ENCODE assay signal across 11 cellular contexts in the genomic region with DNA sequence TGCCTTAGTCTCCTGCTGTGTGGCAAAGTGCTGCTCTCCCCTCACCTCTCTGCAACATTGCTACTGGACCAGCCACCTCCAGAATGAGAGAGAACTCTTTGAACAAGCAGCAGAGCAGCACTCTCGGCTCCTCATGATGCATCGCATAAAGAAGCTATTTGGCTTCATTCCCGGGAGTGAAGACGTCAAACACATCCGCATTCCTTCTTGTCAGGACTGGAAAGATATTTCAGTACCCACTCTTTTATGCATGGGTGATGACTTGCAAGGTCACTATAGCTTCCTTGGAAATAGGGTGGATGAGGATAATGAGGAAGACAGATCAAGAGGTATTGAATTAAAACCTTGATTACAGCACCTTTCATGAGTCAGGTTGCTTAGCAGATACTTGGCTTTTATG. TPM values are rescaled to one million over a fixed set of nuclear protein-coding genes. Genes with fewer than 3 reads are reported as not detected.
A peak's percentile ranks its signal among the peaks of the same experiment; 100 is the strongest.
DNase-seq lines count a peak whose midpoint lies in the region; ATAC-seq and TF ChIP-seq lines count a peak whose summit lies in the region.
"Had no signal": no experiment of that assay in that cellular context is flagged by ENCODE, and none has a peak within 500 bp of the region (broad histone marks: within the 10 kb centered on the region; RNA-seq: fewer than 3 reads in every experiment).

No MANE protein-coding gene starts in this region.

- no peaks in the 10 kb centered on the region for H3K36me3 ChIP-seq in lung (ENCODE audit: control insufficient read depth in 2 of 2, insufficient read depth in 2 of 2, low read length in 2 of 2)

- H3K36me3 Mint-ChIP-seq in chondrocyte (ENCODE audit: low read depth), result no peaks in the 10 kb centered on the region

- peak overlapping the region in 1 of 2 donors; percentile 24 for H3K27ac ChIP-seq in lung (ENCODE audit: low read depth in 1 of 2, low read length in 1 of 2)

- no peaks in the 10 kb centered on the region for H3K27me3 ChIP-seq in lung (ENCODE audit: control insufficient read depth, insufficient read depth)

- no peaks in the 10 kb centered on the region for H3K9me3 Mint-ChIP-seq in chondrocyte (ENCODE audit: low read depth)

- no peaks in the 10 kb centered on the region for H3K9me3 ChIP-seq in lung (ENCODE audit: control insufficient read depth in 2 of 2, insufficient read depth in 1 of 2, low read length in 1 of 2)

- in situ Hi-C loops in Caki2 (cut with HindIII; ENCODE audit: low pct_unique_long_range_greater_than_20kb, low sequenced_read_pairs), result no loop called here

- no peak overlapping the region for H3K4me3 Mint-ChIP-seq in chondrocyte (ENCODE audit: unreplicated experiment)

- H3K27me3 Mint-ChIP-seq in chondrocyte (ENCODE audit: low read depth), result peaks cover 3% of the 10 kb centered on the region

- TF ChIP-seq CTCF in chondrocyte (IDR thresholded peaks at IDR 0.05) (no peak), lung (IDR thresholded peaks at IDR 0.05; ENCODE audit: control extremely low read depth, extremely low read depth) (no peak), GM10248 (IDR thresholded peaks at IDR 0.05; ENCODE audit: control extremely low read depth, extremely low read depth, low read depth, missing control alignments) (no peak)

- POLR2A ChIA-PET in GM10248 (lab: Yijun Ruan, JAX), result no interaction called here

- H3K27ac Mint-ChIP-seq in chondrocyte (ENCODE audit: unreplicated experiment), result peak overlapping the region; percentile 84

- H3K4me1 Mint-ChIP-seq in chondrocyte (ENCODE audit: low read depth), result peaks cover 15% of the 10 kb centered on the region

- ATAC-seq in lung (ENCODE audit: insufficient read depth, low FRiP score) (peak; percentile 64), GM21381 (IDR thresholded peaks at IDR 0.05; ENCODE audit: unreplicated experiment) (no peak), GM18907 (IDR thresholded peaks at IDR 0.05; ENCODE audit: unreplicated experiment) (no peak)

- peaks cover 0 to 3% of the 10 kb centered on the region in 2 donors for H3K4me1 ChIP-seq in lung (ENCODE audit: control insufficient read depth in 2 of 2, insufficient read depth in 2 of 2, low read length in 2 of 2)

- no peak overlapping the region for H3K4me3 ChIP-seq in lung

- CTCF ChIA-PET in GM10248 (lab: Yijun Ruan, JAX), result interaction anchor here (1.0 to 7.9 kb wide), 6 partner anchors 14 to 340 kb away, joined by 3 to 57 read pairs (median 28); partner anchors contain the start of gene RWDD1

- WGBS in lung, 2 donors, result 39 to 62% methylated on average over 5 of the region's 5 CpGs

- peak; percentile 84 for DNase-seq in Caki2 (ENCODE audit: low read depth)
- peak; percentile 76 for DNase-seq in NCI-H1105 (lab: John Stamatoyannopoulos, UW)
- DNase-seq in chondrocyte (ENCODE audit: low spot score), result no peak
- peak; percentile 34 for DNase-seq in lung (ENCODE audit: low spot score)
- no peak for DNase-seq in GM10248 (ENCODE audit: extremely low spot score)
- DNase-seq in hippocampal formation (lab: John Stamatoyannopoulos, UW), result no peak
- DNase-seq: MV-4-11 had no signal

RNA-seq across cellular contexts. Expression of gene CALHM4, which starts 4.3 kb away (rescaled TPM):
- total RNA-seq in Caki2 (2014; rRNA removed; shearing (Covaris generic); ENCODE audit: low replicate concordance), result not detected in 2 replicates
- total RNA-seq in chondrocyte (not detected in 3 replicates), lung (not detected)
- not detected for polyA plus RNA-seq in lung
- total RNA-seq: osteocyte, subcutaneous adipose tissue had no signal

RNA-seq across cellular contexts. Expression of gene TRAPPC3L, which starts 12.4 kb away (rescaled TPM):
- total RNA-seq in Caki2 (2014; rRNA removed; shearing (Covaris generic); ENCODE audit: low replicate concordance), result not detected in 2 replicates
- total RNA-seq in chondrocyte (0.19 TPM in 1 of 3 replicates, not detected in the others), lung (under 1 TPM; 0.25 to 0.28 TPM)
- under 1 TPM in 1 of 2 donors, not detected in 1; 0.07 TPM for polyA plus RNA-seq in lung
- total RNA-seq: osteocyte had no signal

RNA-seq across cellular contexts. Expression of gene RWDD1, which starts 13.4 kb away (rescaled TPM):
- 8.3 and 38.0 TPM in 2 replicates for total RNA-seq in Caki2 (2014; rRNA removed; shearing (Covaris generic); ENCODE audit: low replicate concordance)
- total RNA-seq in chondrocyte, result 38.4 to 52.2 TPM (median 44.4 TPM) in 3 replicates
- total RNA-seq in lung, result 10 to 100 TPM; 27.2 to 28.6 TPM
- polyA plus RNA-seq in lung, result 10 to 100 TPM; 28.6 to 66.9 TPM

RNA-seq across cellular contexts. Expression of gene CALHM5, which starts 46.4 kb away (rescaled TPM):
- total RNA-seq in Caki2 (2014; rRNA removed; shearing (Covaris generic); ENCODE audit: low replicate concordance), result 3.0 and 3.2 TPM in 2 replicates
- total RNA-seq in chondrocyte (9.7 to 10.8 TPM (median 10.4 TPM) in 3 replicates), lung (1 to 10 TPM; 1.3 to 3.0 TPM)
- under 1 TPM; 0.41 to 0.69 TPM for polyA plus RNA-seq in lung

RNA-seq across cellular contexts. Expression of gene RSPH4A, which starts 58.4 kb away (rescaled TPM):
- not detected in 2 replicates for total RNA-seq in Caki2 (2014; rRNA removed; shearing (Covaris generic); ENCODE audit: low replicate concordance)
- total RNA-seq in chondrocyte (0.36 TPM in 1 of 3 replicates, not detected in the others), lung (10 to 100 TPM; 20.6 to 46.1 TPM)
- polyA plus RNA-seq in lung, result 1 to 10 TPM; 5.4 to 9.0 TPM

Comparison
In these comparisons a context has a peak if more than half of its experiments do, and no peak if none do; other contexts are left out.
1. DNase-seq: peak in Caki2 (single experiment), NCI-H1105 (single experiment) and lung (single experiment); none in chondrocyte (single experiment), GM10248 (single experiment) and hippocampal formation (0 of 2).